ENCODE assay signal across 18 cellular contexts in the genomic region with DNA sequence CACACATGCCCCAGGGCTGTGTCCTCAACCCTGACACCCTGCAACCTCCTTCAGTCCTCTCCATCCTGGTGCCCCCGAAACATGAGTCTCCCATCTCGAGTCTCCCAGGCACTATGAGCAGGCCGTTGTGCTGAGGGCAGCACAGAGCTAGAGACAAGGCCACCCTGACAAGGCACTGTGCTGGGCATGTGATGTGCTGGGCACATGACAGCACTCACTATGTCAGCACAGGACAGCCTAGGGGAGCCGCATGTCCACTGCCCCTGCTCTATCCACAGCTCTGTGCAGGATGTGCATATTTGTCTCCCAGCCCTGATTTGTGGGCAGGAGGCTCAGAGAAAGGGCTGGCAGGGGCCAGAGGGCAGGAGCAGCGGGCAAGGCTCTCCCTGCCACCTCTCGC.
DNase-seq lines count a peak whose midpoint lies in the region; ATAC-seq and TF ChIP-seq lines count a peak whose summit lies in the region.
"Had no signal": no experiment of that assay in that cellular context is flagged by ENCODE, and none has a peak within 500 bp of the region (broad histone marks: within the 10 kb centered on the region; RNA-seq: fewer than 3 reads in every experiment).

No MANE protein-coding gene starts in this region.

- no peak for TF ChIP-seq CTCF in nephron (IDR thresholded peaks at IDR 0.05; ENCODE audit: unreplicated experiment in 3 of 3)

- no peak overlapping the region for H3K9ac ChIP-seq in BLaER1 treated with 17β-estradiol and CSF1 and Interleukin-3, amounts not matched to agents 10 nM and 100 nM

- H3K4me1 ChIP-seq in BLaER1 treated with 17β-estradiol and CSF1 and Interleukin-3, amounts not matched to agents 10 nM and 100 nM = peaks cover 1 to 80% (median 60%) of the 10 kb centered on the region in 10 experiments; a peak in 17 of 20 replicates

- peaks cover 7% of the 10 kb centered on the region for H3K27me3 Mint-ChIP-seq in nephron (ENCODE audit: low read depth)
- H3K27me3 Mint-ChIP-seq: CD4-positive, alpha-beta T cell had no signal

- H3K27me3 ChIP-seq in BLaER1 treated with 17β-estradiol and CSF1 and Interleukin-3, amounts not matched to agents 10 nM and 100 nM = no peaks in the 10 kb centered on the region

- peaks cover 12 to 33% (median 23%) of the 10 kb centered on the region in 11 experiments; a peak in 21 of 22 replicates for H3K9me3 ChIP-seq in BLaER1 treated with 17β-estradiol and CSF1 and Interleukin-3, amounts not matched to agents 10 nM and 100 nM (replicated peaks in 1 of 11)

- no peaks in the 10 kb centered on the region for H4K20me1 ChIP-seq in BLaER1 treated with 17β-estradiol and CSF1 and Interleukin-3, amounts not matched to agents 10 nM and 100 nM

- H3K4me3 Mint-ChIP-seq in nephron = no peak overlapping the region
- H3K4me3 Mint-ChIP-seq: CD4-positive, alpha-beta T cell; H9 had no signal

- no peaks in the 10 kb centered on the region for H3K36me3 ChIP-seq in BLaER1 treated with 17β-estradiol and CSF1 and Interleukin-3, amounts not matched to agents 10 nM and 100 nM

- H3K27ac ChIP-seq in BLaER1 treated with 17β-estradiol and CSF1 and Interleukin-3, amounts not matched to agents 10 nM and 100 nM = no peak overlapping the region

- no peak overlapping the region for H3K4me3 ChIP-seq in BLaER1 treated with 17β-estradiol and CSF1 and Interleukin-3, amounts not matched to agents 10 nM and 100 nM

- H3K9me3 Mint-ChIP-seq in nephron = peaks cover 3% of the 10 kb centered on the region

- DNase-seq in NCI-H82 (lab: John Stamatoyannopoulos, UW) = peak; percentile 50
- DNase-seq in NCI-H82 treated with DMSO at 0.1 percent for 48 hours (lab: John Stamatoyannopoulos, UW; ENCODE audit: unreplicated experiment) = no peak
- no peak for DNase-seq in stimulated activated naive CD8-positive, alpha-beta T cell treated with anti-CD3 and anti-CD28 coated beads, Interleukin-15, Interleukin-2, amounts not matched to agents 100 U/mL and 50 U/mL, for 24 hours
- no peak for DNase-seq in HPDE6-E6E7 (ENCODE audit: extremely low spot score)
- DNase-seq: 8988T; AML-193; C1 segment of cervical spinal cord; Calu3; CD4-positive, alpha-beta T cell; DMS153; DMS79 treated with DMSO at 0.1 percent for 48 hours; EL; GOT3; H9 had no signal

- H3K4me2 ChIP-seq in BLaER1 treated with 17β-estradiol and CSF1 and Interleukin-3, amounts not matched to agents 10 nM and 100 nM = peak overlapping the region in 7 of 11 experiments; percentile 28 to 61 (median 43); a peak in 9 of 22 replicates

- H3K27ac Mint-ChIP-seq in nephron = peak overlapping the region in 2 of 3 experiments; percentile 19 to 41
- H3K27ac Mint-ChIP-seq: CD4-positive, alpha-beta T cell; H9 had no signal

- ATAC-seq in stimulated activated naive CD8-positive, alpha-beta T cell treated with anti-CD3 and anti-CD28 coated beads, Interleukin-15, Interleukin-2, amounts not matched to agents 100 U/mL and 50 U/mL, for 24 hours = peak; percentile 43
- ATAC-seq in GM18858 (IDR thresholded peaks at IDR 0.05; ENCODE audit: unreplicated experiment) = no peak
- ATAC-seq in GM19452 (IDR thresholded peaks at IDR 0.05; ENCODE audit: unreplicated experiment) = no peak

- H3K4me1 Mint-ChIP-seq in nephron = peaks cover 40% of the 10 kb centered on the region

- peaks cover 4% of the 10 kb centered on the region for H3K36me3 Mint-ChIP-seq in nephron (ENCODE audit: low read depth)
